10 cellular contexts compared by ENCODE assay signal in genomic region chr4:180060159-180060889, GRCh38.
A peak's percentile ranks its signal among the peaks of the same experiment; 100 is the strongest.
DNase-seq lines count a peak whose midpoint lies in the region; ATAC-seq, FAIRE-seq and TF ChIP-seq lines count a peak whose summit lies in the region.
"Had no signal": no experiment of that assay in that cellular context is flagged by ENCODE, and none has a peak within 500 bp of the region (broad histone marks: within the 10 kb centered on the region; RNA-seq: fewer than 3 reads in every experiment).

No MANE protein-coding gene starts in this region.

- in situ Hi-C loops in G401 (cut with HindIII; ENCODE audit: low sequenced_read_pairs): no loop called here

- TF ChIP-seq CTCF in NB4 (IDR thresholded peaks at IDR 0.05; ENCODE audit: low read depth, low read length): no peak
- TF ChIP-seq CTCF in bronchial epithelial cell (IDR thresholded peaks at IDR 0.05; ENCODE audit: insufficient read depth, low read length, severe bottlenecking): no peak
- peak; percentile 27 to 50 (median 45) for TF ChIP-seq CTCF in nephron (IDR thresholded peaks at IDR 0.05; ENCODE audit: unreplicated experiment in 3 of 3)

- peaks cover 15% of the 10 kb centered on the region for H3K4me1 Mint-ChIP-seq in nephron

- H3K4me3 Mint-ChIP-seq in nephron: peak overlapping the region; percentile 92 to 96 (median 93)

- peaks cover 11% of the 10 kb centered on the region for H3K27me3 ChIP-seq in bronchial epithelial cell (ENCODE audit: control insufficient read depth, insufficient read depth, low read length)

- no peak for ATAC-seq in HG02610 (IDR thresholded peaks at IDR 0.05; ENCODE audit: unreplicated experiment)
- ATAC-seq: HCT116 had no signal

- H3K4me3 ChIP-seq in NB4 (ENCODE audit: low read depth, low read length) (peak overlapping the region; percentile 68), bronchial epithelial cell (ENCODE audit: low read depth, low read length) (no peak overlapping the region)

- no peaks in the 10 kb centered on the region for H3K9me3 Mint-ChIP-seq in nephron

- no peak for FAIRE-seq in bronchial epithelial cell (lab: Jason Lieb, UNC)
- no peak for FAIRE-seq in GM12892 (lab: Jason Lieb, UNC)

- no peaks in the 10 kb centered on the region for H3K36me3 ChIP-seq in bronchial epithelial cell (ENCODE audit: control insufficient read depth, insufficient read depth, low read length)

- H3K27me3 Mint-ChIP-seq in nephron (ENCODE audit: low read depth): peaks cover 60% of the 10 kb centered on the region

- DNase-seq in G401 (ENCODE audit: low spot score) (peak; percentile 64), NB4 (ENCODE audit: low read depth) (peak; percentile 18), bronchial epithelial cell (ENCODE audit: low read depth) (peak; percentile 23), RPMI8226 (no peak), mucosa of gallbladder (ENCODE audit: low spot score) (no peak), GM12892 (ENCODE audit: insufficient read length) (no peak)

- TF ChIP-seq POLR2A in NB4 (IDR thresholded peaks at IDR 0.05; ENCODE audit: extremely low read depth, insufficient read length) (no peak), GM12892 (IDR thresholded peaks at IDR 0.05; ENCODE audit: low read depth, low read length) (no peak)

- H3K36me3 Mint-ChIP-seq in nephron (ENCODE audit: low read depth): no peaks in the 10 kb centered on the region
- H3K36me3 Mint-ChIP-seq: activated naive CD8-positive, alpha-beta T cell had no signal

- no peak overlapping the region for H3K27ac Mint-ChIP-seq in nephron
- H3K27ac Mint-ChIP-seq: activated naive CD8-positive, alpha-beta T cell had no signal

Comparison
In these comparisons a context has a peak if more than half of its experiments do, and no peak if none do; other contexts are left out.
1. DNase-seq: peak in G401 (single experiment), NB4 (single experiment) and bronchial epithelial cell (single experiment); none in RPMI8226 (single experiment), mucosa of gallbladder (single experiment) and GM12892 (single experiment).
2. CTCF ChIP-seq: peak in nephron (3 of 3); none in NB4 (single experiment) and bronchial epithelial cell (single experiment).